1 cellular context compared by ENCODE assay signal in the genomic region with DNA sequence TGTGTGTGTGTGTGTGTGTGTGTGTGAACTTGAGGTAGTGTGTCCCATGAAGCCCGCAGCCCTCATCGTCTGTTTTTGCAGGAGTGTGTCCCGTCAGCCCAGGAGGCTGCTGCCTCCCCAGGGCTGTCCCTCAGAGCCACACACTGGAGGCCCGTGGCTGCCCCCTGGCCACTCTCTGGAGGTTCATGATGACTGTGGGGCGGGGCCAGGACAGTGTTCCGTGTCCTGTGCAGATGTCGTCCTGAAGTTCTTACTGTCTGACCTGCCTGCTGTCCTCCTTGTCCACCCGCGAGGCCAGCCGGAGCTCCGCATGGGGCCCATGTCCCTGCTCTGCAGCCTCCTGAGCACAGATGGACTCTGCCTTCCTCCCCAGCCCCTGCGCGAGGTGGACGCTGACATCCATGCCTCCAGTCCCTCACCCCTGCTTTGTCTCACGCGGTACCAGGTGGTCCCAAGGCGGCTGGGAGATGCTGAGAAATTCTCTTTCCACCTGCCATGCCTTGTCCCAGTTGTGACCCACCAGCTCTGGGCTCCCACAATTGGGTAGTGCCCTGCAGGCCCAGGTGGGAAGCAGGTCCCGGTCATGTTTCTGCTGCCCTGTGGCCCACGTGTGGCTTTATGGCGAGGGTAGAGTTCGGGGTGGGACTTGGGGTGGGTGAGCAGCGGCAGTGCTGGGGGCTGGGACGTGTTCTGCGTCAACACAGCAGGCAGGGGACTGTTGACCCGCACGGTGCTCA.
TF ChIP-seq lines count a peak whose summit lies in the region.

No MANE protein-coding gene starts in this region.

TF ChIP-seq in HepG2, 621 proteins besides CTCF, POLR2A, EP300 and RAD21 (continued from another document):
- TF ChIP-seq, protein P1, sequence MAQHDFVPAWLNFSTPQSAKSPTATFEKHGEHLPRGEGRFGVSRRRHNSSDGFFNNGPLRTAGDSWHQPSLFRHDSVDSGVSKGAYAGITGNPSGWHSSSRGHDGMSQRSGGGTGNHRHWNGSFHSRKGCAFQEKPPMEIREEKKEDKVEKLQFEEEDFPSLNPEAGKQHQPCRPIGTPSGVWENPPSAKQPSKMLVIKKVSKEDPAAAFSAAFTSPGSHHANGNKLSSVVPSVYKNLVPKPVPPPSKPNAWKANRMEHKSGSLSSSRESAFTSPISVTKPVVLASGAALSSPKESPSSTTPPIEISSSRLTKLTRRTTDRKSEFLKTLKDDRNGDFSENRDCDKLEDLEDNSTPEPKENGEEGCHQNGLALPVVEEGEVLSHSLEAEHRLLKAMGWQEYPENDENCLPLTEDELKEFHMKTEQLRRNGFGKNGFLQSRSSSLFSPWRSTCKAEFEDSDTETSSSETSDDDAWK (CRISPR knock-in tag; IDR thresholded peaks at IDR 0.05) = no peak
- TF ChIP-seq ZNF75D (CRISPR knock-in tag; IDR thresholded peaks at IDR 0.05; ENCODE audit: borderline replicate concordance) = no peak
- TF ChIP-seq ZNF501 (CRISPR knock-in tag; IDR thresholded peaks at IDR 0.05) = no peak
- TF ChIP-seq ZNF678 (CRISPR knock-in tag; IDR thresholded peaks at IDR 0.05) = no peak
- TF ChIP-seq TCF7 (IDR thresholded peaks at IDR 0.05; ENCODE audit: low read depth) = no peak
- no peak for TF ChIP-seq MBD4 (IDR thresholded peaks at IDR 0.05; ENCODE audit: borderline replicate concordance, low read length)
- no peak for TF ChIP-seq ZNF30 (CRISPR knock-in tag; IDR thresholded peaks at IDR 0.05)
- TF ChIP-seq MEF2D (CRISPR knock-in tag; IDR thresholded peaks at IDR 0.05) = no peak
- TF ChIP-seq PLRG1 (conservative IDR thresholded peaks at IDR 0.05) = no peak
- no peak for TF ChIP-seq ZNF746 (CRISPR knock-in tag; IDR thresholded peaks at IDR 0.05)
- no peak for TF ChIP-seq ZNF225 (CRISPR knock-in tag; IDR thresholded peaks at IDR 0.05)
- TF ChIP-seq, protein P2, sequence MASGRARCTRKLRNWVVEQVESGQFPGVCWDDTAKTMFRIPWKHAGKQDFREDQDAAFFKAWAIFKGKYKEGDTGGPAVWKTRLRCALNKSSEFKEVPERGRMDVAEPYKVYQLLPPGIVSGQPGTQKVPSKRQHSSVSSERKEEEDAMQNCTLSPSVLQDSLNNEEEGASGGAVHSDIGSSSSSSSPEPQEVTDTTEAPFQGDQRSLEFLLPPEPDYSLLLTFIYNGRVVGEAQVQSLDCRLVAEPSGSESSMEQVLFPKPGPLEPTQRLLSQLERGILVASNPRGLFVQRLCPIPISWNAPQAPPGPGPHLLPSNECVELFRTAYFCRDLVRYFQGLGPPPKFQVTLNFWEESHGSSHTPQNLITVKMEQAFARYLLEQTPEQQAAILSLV (CRISPR knock-in tag; IDR thresholded peaks at IDR 0.05; ENCODE audit: borderline replicate concordance) = no peak
- no peak for TF ChIP-seq RFX3 (CRISPR knock-in tag; IDR thresholded peaks at IDR 0.05)
TF ChIP-seq in HepG2: peak in this region for 0.
